ENCODE assay signal across 22 cellular contexts in the genomic region with DNA sequence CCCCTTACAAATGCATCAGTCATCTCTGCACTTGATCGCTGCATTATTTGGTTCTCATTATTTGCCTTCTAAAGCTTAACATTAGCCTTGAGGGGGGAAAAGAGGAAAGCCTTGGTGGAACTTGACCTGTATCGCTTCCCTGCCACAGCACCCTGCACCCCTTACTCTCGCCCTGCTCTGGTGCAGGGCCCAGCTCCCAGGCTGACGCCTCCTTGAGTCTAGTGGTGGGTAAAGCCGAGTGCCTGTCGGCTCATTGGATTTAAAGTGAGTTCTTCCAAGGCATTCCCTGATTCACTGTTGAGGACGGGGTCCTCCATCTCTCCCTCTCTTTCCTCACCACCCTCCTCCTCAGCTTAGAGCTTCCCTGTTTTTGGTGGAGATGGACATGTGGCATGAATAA.
"Had no signal": no experiment of that assay in that cellular context is flagged by ENCODE, and none has a peak within 500 bp of the region (broad histone marks: within the 10 kb centered on the region; RNA-seq: fewer than 3 reads in every experiment).

No MANE protein-coding gene starts in this region.

- H3K9me3 ChIP-seq: SJSA1 had no signal

- H3K27me3 ChIP-seq: SJSA1 had no signal

- ATAC-seq: HepG2 had no signal

- H3K4me3 ChIP-seq: SJSA1, SK-N-MC had no signal

- H3K36me3 ChIP-seq: SJSA1 had no signal

- DNase-seq: IMR-90, Karpas-422, KG1, MM.1S, NCI-H1092 treated with DMSO at 0.1 percent for 48 hours, NCI-H1436, NCI-H187, NCI-H2029, NCI-H2081 treated with DMSO at 0.1 percent for 48 hours, NCI-H2171, NCI-H226, NCI-H446, NCI-H510A, NCI-H524 treated with DMSO at 0.1 percent for 48 hours, NCI-H69, NCI-H774, Right ventricle myocardium superior, RPMI8226, SIG-M5 had no signal

- H3K4me1 ChIP-seq: SJSA1 had no signal

- H3K27ac ChIP-seq: SJSA1, SK-N-MC had no signal
